1 cellular context compared by ENCODE assay signal in genomic region chr7:116443101-116443523, GRCh38.
TF ChIP-seq lines count a peak whose summit lies in the region.

No MANE protein-coding gene starts in this region.

TF ChIP-seq in SK-N-SH, 30 proteins besides CTCF, POLR2A, EP300 and RAD21 (continued from another document):
- TF ChIP-seq USF1 (IDR thresholded peaks at IDR 0.05; ENCODE audit: borderline replicate concordance, low read depth) (peak; percentile 35; the same call in 1 of the 2 replicates), POLR2AphosphoS5 (IDR thresholded peaks at IDR 0.05; ENCODE audit: low read depth, low read length) (peak; percentile 88; the same call in 1 of the 2 replicates), TAF1 (IDR thresholded peaks at IDR 0.05; ENCODE audit: borderline replicate concordance, low read depth, low read length) (peak; percentile 29; the same call in 1 of the 2 replicates), CHD2 (IDR thresholded peaks at IDR 0.05; ENCODE audit: low read length, partially characterized antibody) (no peak), GATA2 (CRISPR knock-in tag; IDR thresholded peaks at IDR 0.05) (no peak), TCF12 (IDR thresholded peaks at IDR 0.05) (peak; percentile 97), ELF1 (IDR thresholded peaks at IDR 0.05) (peak; percentile 61), TEAD4 (IDR thresholded peaks at IDR 0.05; ENCODE audit: borderline replicate concordance, insufficient read depth) (peak; percentile 100), RXRA (IDR thresholded peaks at IDR 0.05; ENCODE audit: borderline replicate concordance, low read depth) (peak; percentile 84), FOXM1 (IDR thresholded peaks at IDR 0.05; ENCODE audit: low read depth) (peak; percentile 96), NFIC (IDR thresholded peaks at IDR 0.05; ENCODE audit: borderline replicate concordance) (peak; percentile 97), FOSL2 (IDR thresholded peaks at IDR 0.05; ENCODE audit: borderline replicate concordance, low read depth) (peak; percentile 100)
- TF ChIP-seq, protein P1, sequence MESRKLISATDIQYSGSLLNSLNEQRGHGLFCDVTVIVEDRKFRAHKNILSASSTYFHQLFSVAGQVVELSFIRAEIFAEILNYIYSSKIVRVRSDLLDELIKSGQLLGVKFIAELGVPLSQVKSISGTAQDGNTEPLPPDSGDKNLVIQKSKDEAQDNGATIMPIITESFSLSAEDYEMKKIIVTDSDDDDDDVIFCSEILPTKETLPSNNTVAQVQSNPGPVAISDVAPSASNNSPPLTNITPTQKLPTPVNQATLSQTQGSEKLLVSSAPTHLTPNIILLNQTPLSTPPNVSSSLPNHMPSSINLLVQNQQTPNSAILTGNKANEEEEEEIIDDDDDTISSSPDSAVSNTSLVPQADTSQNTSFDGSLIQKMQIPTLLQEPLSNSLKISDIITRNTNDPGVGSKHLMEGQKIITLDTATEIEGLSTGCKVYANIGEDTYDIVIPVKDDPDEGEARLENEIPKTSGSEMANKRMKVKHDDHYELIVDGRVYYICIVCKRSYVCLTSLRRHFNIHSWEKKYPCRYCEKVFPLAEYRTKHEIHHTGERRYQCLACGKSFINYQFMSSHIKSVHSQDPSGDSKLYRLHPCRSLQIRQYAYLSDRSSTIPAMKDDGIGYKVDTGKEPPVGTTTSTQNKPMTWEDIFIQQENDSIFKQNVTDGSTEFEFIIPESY (IDR thresholded peaks at IDR 0.05; ENCODE audit: borderline replicate concordance, low read depth), result peak; percentile 91
